Comparison of ENCODE assay signal across 1 cellular context in genomic region chr12:10361622-10362021, GRCh38.
TF ChIP-seq lines count a peak whose summit lies in the region.

No MANE protein-coding gene starts in this region.

TF ChIP-seq in H1, 55 proteins besides CTCF, POLR2A, EP300 and RAD21:
- TF ChIP-seq RNF2 (IDR thresholded peaks at IDR 0.05; ENCODE audit: borderline replicate concordance, low read depth, low read length, missing control alignments, poor library complexity, severe bottlenecking), result no peak
- TF ChIP-seq CHD2 (IDR thresholded peaks at IDR 0.05; ENCODE audit: low read length), result no peak
- no peak for TF ChIP-seq HDAC6 (IDR thresholded peaks at IDR 0.05; ENCODE audit: low read depth, low read length)
- no peak for TF ChIP-seq MAFK (IDR thresholded peaks at IDR 0.05; ENCODE audit: low read depth, low read length)
- TF ChIP-seq EZH2 (IDR thresholded peaks at IDR 0.05; ENCODE audit: low read depth, low read length, severe bottlenecking), result no peak
- TF ChIP-seq RXRA (IDR thresholded peaks at IDR 0.05; ENCODE audit: insufficient read depth, low read depth, low read length), result no peak
- TF ChIP-seq E2F6 (IDR thresholded peaks at IDR 0.05), result no peak
- no peak for TF ChIP-seq SP1 (IDR thresholded peaks at IDR 0.05; ENCODE audit: low read depth, low read length)
- no peak for TF ChIP-seq CTBP2 (IDR thresholded peaks at IDR 0.05; ENCODE audit: borderline replicate concordance, insufficient read depth, insufficient read length, low read length)
- TF ChIP-seq SRF (IDR thresholded peaks at IDR 0.05; ENCODE audit: low read depth, low read length), result no peak
